Comparison of ENCODE assay signal across 14 cellular contexts in genomic region chrX:41857670-41858069, GRCh38.
DNase-seq lines count a peak whose midpoint lies in the region; ATAC-seq and TF ChIP-seq lines count a peak whose summit lies in the region.
"Had no signal": no experiment of that assay in that cellular context is flagged by ENCODE, and none has a peak within 500 bp of the region (broad histone marks: within the 10 kb centered on the region; RNA-seq: fewer than 3 reads in every experiment).

No MANE protein-coding gene starts in this region.

- peaks cover 48% of the 10 kb centered on the region for H3K4me1 Mint-ChIP-seq in CD8-positive, alpha-beta T cell (ENCODE audit: low read depth)
- peaks cover 17% of the 10 kb centered on the region for H3K4me1 Mint-ChIP-seq in WTC11

- H3K36me3 ChIP-seq in CD8-positive, alpha-beta T cell (ENCODE audit: insufficient read depth, low read length), result no peaks in the 10 kb centered on the region
- no peaks in the 10 kb centered on the region for H3K36me3 ChIP-seq in psoas muscle (ENCODE audit: insufficient read depth in 1 of 2, low read depth in 1 of 2)

- TF ChIP-seq CTCF in CD8-positive, alpha-beta T cell (IDR thresholded peaks at IDR 0.05), result no peak
- no peak for TF ChIP-seq CTCF in WTC11 (IDR thresholded peaks at IDR 0.05)
- no peak for TF ChIP-seq CTCF in psoas muscle (IDR thresholded peaks at IDR 0.05)
- no peak for TF ChIP-seq CTCF in coronary artery (IDR thresholded peaks at IDR 0.05)

- peaks cover 6% of the 10 kb centered on the region for H3K36me3 Mint-ChIP-seq in CD8-positive, alpha-beta T cell
- no peaks in the 10 kb centered on the region for H3K36me3 Mint-ChIP-seq in WTC11

- CTCF ChIA-PET in CD8-positive, alpha-beta T cell (lab: Charles Lee), result no interaction called here
- CTCF ChIA-PET in WTC11 (lab: Charles Lee), result interaction anchor here (0.5 to 1.8 kb wide), 5 partner anchors 10 to 35 kb away, joined by 3 to 5 read pairs (median 3); no protein-coding TSS in a partner anchor

- intact Hi-C loops in CD8-positive, alpha-beta T cell (cut with DNase I, micrococcal nuclease), result no loop called here
- intact Hi-C loops in psoas muscle (cut with DNase I), result no loop called here

- POLR2A ChIA-PET in CD8-positive, alpha-beta T cell (lab: Charles Lee), result interaction anchor here (0.7 to 2.2 kb wide), 2 partner anchors 11 to 17 kb away, joined by 3 to 4 read pairs; no protein-coding TSS in a partner anchor
- POLR2A ChIA-PET in WTC11 (lab: Charles Lee), result no interaction called here

- H3K9me3 Mint-ChIP-seq in CD8-positive, alpha-beta T cell, result no peaks in the 10 kb centered on the region
- H3K9me3 Mint-ChIP-seq in WTC11, result no peaks in the 10 kb centered on the region

- 24 to 34% (median 27%) methylated on average over 2 of the region's 2 CpGs for WGBS in psoas muscle, 3 donors

- H3K27me3 Mint-ChIP-seq in CD8-positive, alpha-beta T cell (ENCODE audit: low read depth), result no peaks in the 10 kb centered on the region
- no peaks in the 10 kb centered on the region for H3K27me3 Mint-ChIP-seq in WTC11 (ENCODE audit: low read depth)
- H3K27me3 Mint-ChIP-seq: B cell had no signal

- H3K27ac ChIP-seq in CD8-positive, alpha-beta T cell (ENCODE audit: low read depth, low read length), result no peak overlapping the region
- no peak overlapping the region for H3K27ac ChIP-seq in psoas muscle
- no peak overlapping the region for H3K27ac ChIP-seq in coronary artery
- H3K27ac ChIP-seq: BLaER1 treated with 17β-estradiol and CSF1 and Interleukin-3, amounts not matched to agents 10 nM and 100 nM had no signal

- peak overlapping the region; percentile 13 for H3K27ac Mint-ChIP-seq in CD8-positive, alpha-beta T cell
- peak overlapping the region; percentile 48; the same call in 1 of the 2 replicates for H3K27ac Mint-ChIP-seq in WTC11
- H3K27ac Mint-ChIP-seq: B cell, H9 had no signal

- DNase-seq in CD8-positive, alpha-beta T cell, result no peak
- no peak for DNase-seq in WTC11 (ENCODE audit: low spot score)
- peak; percentile 1 for DNase-seq in cerebellum (ENCODE audit: low spot score)
- DNase-seq in psoas muscle, result no peak
- DNase-seq in coronary artery (ENCODE audit: low spot score), result no peak
- no peak for DNase-seq in activated T-cell treated with anti-CD3 and anti-CD28 coated beads, Interleukin-2, amount 50 U/mL, for 48 hours
- DNase-seq: 8988T, Caco-2, GDM1 had no signal

- no peak overlapping the region for H3K4me3 Mint-ChIP-seq in CD8-positive, alpha-beta T cell
- H3K4me3 Mint-ChIP-seq in WTC11, result no peak overlapping the region
- H3K4me3 Mint-ChIP-seq: B cell, H9 had no signal

- H3K9me3 ChIP-seq in CD8-positive, alpha-beta T cell (ENCODE audit: low read length), result no peaks in the 10 kb centered on the region
- H3K9me3 ChIP-seq in psoas muscle, result no peaks in the 10 kb centered on the region
- H3K9me3 ChIP-seq: Caco-2 had no signal

- H3K27me3 ChIP-seq in CD8-positive, alpha-beta T cell (ENCODE audit: insufficient read depth, low read length), result no peaks in the 10 kb centered on the region
- H3K27me3 ChIP-seq in psoas muscle (ENCODE audit: insufficient read depth in 3 of 3, low read length in 2 of 3), result peaks cover 0 to 6% (median 0%) of the 10 kb centered on the region in 3 donors

- H3K4me1 ChIP-seq in CD8-positive, alpha-beta T cell (ENCODE audit: insufficient read depth, low read length), result peaks cover 17% of the 10 kb centered on the region
- no peaks in the 10 kb centered on the region for H3K4me1 ChIP-seq in psoas muscle
- H3K4me1 ChIP-seq: BLaER1 treated with 17β-estradiol and CSF1 and Interleukin-3, amounts not matched to agents 10 nM and 100 nM had no signal

- H3K4me3 ChIP-seq in CD8-positive, alpha-beta T cell (ENCODE audit: low read depth, low read length), result no peak overlapping the region
- no peak overlapping the region for H3K4me3 ChIP-seq in psoas muscle
- H3K4me3 ChIP-seq in coronary artery, result no peak overlapping the region
- H3K4me3 ChIP-seq: BLaER1 treated with 17β-estradiol and CSF1 and Interleukin-3, amounts not matched to agents 10 nM and 100 nM had no signal

- no peak for ATAC-seq in CD8-positive, alpha-beta T cell
- ATAC-seq in WTC11, result no peak
- ATAC-seq in psoas muscle, result peak in 3 of 4 donors; percentile 43 to 75 (median 66)
- ATAC-seq in HG03139 (IDR thresholded peaks at IDR 0.05; ENCODE audit: unreplicated experiment), result no peak
- no peak for ATAC-seq in HG02678 (IDR thresholded peaks at IDR 0.05; ENCODE audit: unreplicated experiment)

TF ChIP-seq in WTC11, 78 proteins besides CTCF, POLR2A, EP300 and RAD21 (continues in another document):
- TF ChIP-seq, protein P1, sequence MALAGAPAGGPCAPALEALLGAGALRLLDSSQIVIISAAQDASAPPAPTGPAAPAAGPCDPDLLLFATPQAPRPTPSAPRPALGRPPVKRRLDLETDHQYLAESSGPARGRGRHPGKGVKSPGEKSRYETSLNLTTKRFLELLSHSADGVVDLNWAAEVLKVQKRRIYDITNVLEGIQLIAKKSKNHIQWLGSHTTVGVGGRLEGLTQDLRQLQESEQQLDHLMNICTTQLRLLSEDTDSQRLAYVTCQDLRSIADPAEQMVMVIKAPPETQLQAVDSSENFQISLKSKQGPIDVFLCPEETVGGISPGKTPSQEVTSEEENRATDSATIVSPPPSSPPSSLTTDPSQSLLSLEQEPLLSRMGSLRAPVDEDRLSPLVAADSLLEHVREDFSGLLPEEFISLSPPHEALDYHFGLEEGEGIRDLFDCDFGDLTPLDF (CRISPR knock-in tag; IDR thresholded peaks at IDR 0.05), result no peak
- TF ChIP-seq FOXK1 (CRISPR knock-in tag; IDR thresholded peaks at IDR 0.05) (no peak), PREB (CRISPR knock-in tag; IDR thresholded peaks at IDR 0.05; ENCODE audit: borderline replicate concordance) (no peak), ETV6 (CRISPR knock-in tag; IDR thresholded peaks at IDR 0.05) (no peak), JUN (CRISPR knock-in tag; IDR thresholded peaks at IDR 0.05) (no peak), NFATC4 (CRISPR knock-in tag; IDR thresholded peaks at IDR 0.05) (no peak), E2F5 (CRISPR knock-in tag; IDR thresholded peaks at IDR 0.05) (no peak), NR1H2 (CRISPR knock-in tag; IDR thresholded peaks at IDR 0.05) (no peak)
- TF ChIP-seq, protein P2, sequence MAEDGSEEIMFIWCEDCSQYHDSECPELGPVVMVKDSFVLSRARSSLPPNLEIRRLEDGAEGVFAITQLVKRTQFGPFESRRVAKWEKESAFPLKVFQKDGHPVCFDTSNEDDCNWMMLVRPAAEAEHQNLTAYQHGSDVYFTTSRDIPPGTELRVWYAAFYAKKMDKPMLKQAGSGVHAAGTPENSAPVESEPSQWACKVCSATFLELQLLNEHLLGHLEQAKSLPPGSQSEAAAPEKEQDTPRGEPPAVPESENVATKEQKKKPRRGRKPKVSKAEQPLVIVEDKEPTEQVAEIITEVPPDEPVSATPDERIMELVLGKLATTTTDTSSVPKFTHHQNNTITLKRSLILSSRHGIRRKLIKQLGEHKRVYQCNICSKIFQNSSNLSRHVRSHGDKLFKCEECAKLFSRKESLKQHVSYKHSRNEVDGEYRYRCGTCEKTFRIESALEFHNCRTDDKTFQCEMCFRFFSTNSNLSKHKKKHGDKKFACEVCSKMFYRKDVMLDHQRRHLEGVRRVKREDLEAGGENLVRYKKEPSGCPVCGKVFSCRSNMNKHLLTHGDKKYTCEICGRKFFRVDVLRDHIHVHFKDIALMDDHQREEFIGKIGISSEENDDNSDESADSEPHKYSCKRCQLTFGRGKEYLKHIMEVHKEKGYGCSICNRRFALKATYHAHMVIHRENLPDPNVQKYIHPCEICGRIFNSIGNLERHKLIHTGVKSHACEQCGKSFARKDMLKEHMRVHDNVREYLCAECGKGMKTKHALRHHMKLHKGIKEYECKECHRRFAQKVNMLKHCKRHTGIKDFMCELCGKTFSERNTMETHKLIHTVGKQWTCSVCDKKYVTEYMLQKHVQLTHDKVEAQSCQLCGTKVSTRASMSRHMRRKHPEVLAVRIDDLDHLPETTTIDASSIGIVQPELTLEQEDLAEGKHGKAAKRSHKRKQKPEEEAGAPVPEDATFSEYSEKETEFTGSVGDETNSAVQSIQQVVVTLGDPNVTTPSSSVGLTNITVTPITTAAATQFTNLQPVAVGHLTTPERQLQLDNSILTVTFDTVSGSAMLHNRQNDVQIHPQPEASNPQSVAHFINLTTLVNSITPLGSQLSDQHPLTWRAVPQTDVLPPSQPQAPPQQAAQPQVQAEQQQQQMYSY (CRISPR knock-in tag; IDR thresholded peaks at IDR 0.05), result no peak
- TF ChIP-seq, protein P3, sequence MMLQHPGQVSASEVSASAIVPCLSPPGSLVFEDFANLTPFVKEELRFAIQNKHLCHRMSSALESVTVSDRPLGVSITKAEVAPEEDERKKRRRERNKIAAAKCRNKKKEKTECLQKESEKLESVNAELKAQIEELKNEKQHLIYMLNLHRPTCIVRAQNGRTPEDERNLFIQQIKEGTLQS (CRISPR knock-in tag; conservative IDR thresholded peaks at IDR 0.05), result no peak

Comparison
In these comparisons a context has a peak if more than half of its experiments do, and no peak if none do; other contexts are left out.
1. ATAC-seq: peak in psoas muscle (3 of 4); none in CD8-positive, alpha-beta T cell (single experiment), WTC11 (single experiment), HG03139 (single experiment) and HG02678 (single experiment).